Comparison of ENCODE assay signal across 20 cellular contexts in the genomic region with DNA sequence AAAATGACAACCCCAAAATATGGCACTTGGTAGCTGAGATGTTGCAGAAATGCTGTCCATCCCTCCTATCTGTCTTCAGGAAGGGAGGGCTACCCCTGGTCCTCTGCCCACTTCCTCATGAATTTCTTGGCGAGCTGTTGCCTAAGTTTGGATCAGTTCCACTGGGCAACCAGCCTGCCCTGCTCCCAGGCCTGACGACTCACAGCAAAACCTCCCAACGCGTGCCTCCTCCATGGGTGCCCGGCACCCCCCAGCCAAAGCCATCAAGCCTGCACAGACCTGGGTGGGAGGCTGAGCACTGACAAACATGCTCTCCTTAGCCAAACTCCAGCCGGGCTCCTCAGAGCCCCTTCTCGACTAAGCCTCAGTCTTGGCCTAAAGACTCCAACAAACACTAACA. TPM values are rescaled to one million over a fixed set of nuclear protein-coding genes. Genes with fewer than 3 reads are reported as not detected.
A peak's percentile ranks its signal among the peaks of the same experiment; 100 is the strongest.
DNase-seq lines count a peak whose midpoint lies in the region; ATAC-seq, FAIRE-seq and TF ChIP-seq lines count a peak whose summit lies in the region.
"Had no signal": no experiment of that assay in that cellular context is flagged by ENCODE, and none has a peak within 500 bp of the region (broad histone marks: within the 10 kb centered on the region; RNA-seq: fewer than 3 reads in every experiment).

No MANE protein-coding gene starts in this region.

- ATAC-seq in lower lobe of right lung (peak; percentile 4 to 34), thoracic aorta (ENCODE audit: insufficient number of reproducible peaks, low FRiP score, low read depth) (no peak), GM21447 (IDR thresholded peaks at IDR 0.05; ENCODE audit: unreplicated experiment) (no peak), GM18517 (IDR thresholded peaks at IDR 0.05; ENCODE audit: unreplicated experiment) (no peak)
- ATAC-seq: stimulated activated memory B cell treated with anti-CD40 and anti-IgM and Interleukin-4, amounts not matched to agents 10 μg/mL and 1 μg/mL and 100 μg/mL, for 72 hours had no signal

- no peak overlapping the region for H2BK120ac ChIP-seq in H1 (replicated peaks; ENCODE audit: low read depth, low read length)

- H3K9me3 ChIP-seq in H1 (ENCODE audit: insufficient read depth in 2 of 2, low read depth in 1 of 2, low read length in 1 of 2): no peaks in the 10 kb centered on the region
- no peaks in the 10 kb centered on the region for H3K9me3 ChIP-seq in lower lobe of right lung
- H3K9me3 ChIP-seq in thoracic aorta: no peaks in the 10 kb centered on the region

- WGBS in H1 (ENCODE audit: extremely low coverage in 1 of 2, insufficient coverage in 1 of 2, insufficient read length in 1 of 2, insufficient replicate concordance in 2 of 2, low coverage in 1 of 2, low lambda C conversion rate in 2 of 2, missing lambda C conversion rate in 1 of 2), 2 experiments: 92% methylated on average over 7 of the region's 7 CpGs; no CpG with 5 or more reads in 1 of the 2 experiments

- POLR2A ChIA-PET in H1 (lab: Charles Lee; ENCODE audit: partially characterized antibody): no interaction called here

- H3K27ac ChIP-seq in H1 (ENCODE audit: low read depth, low read length) (no peak overlapping the region), lower lobe of right lung (no peak overlapping the region), thoracic aorta (peak overlapping the region; percentile 69 to 83)
- H3K27ac ChIP-seq: 22Rv1 had no signal

- no peak for FAIRE-seq in H1 (lab: Jason Lieb, UNC)
- FAIRE-seq: GM18507, H54 had no signal

- H2BK20ac ChIP-seq in H1 (ENCODE audit: low read length): no peak overlapping the region

- H4K5ac ChIP-seq in H1 (ENCODE audit: insufficient read length, low read depth, low read length): no peak overlapping the region

- no peak overlapping the region for H2AK5ac ChIP-seq in H1 (ENCODE audit: low read depth, low read length)

- no peaks in the 10 kb centered on the region for H4K20me1 ChIP-seq in H1 (replicated peaks in 1 of 2; ENCODE audit: control insufficient read depth in 1 of 2, insufficient read depth in 2 of 2, low read length in 2 of 2)

- H3K14ac ChIP-seq in H1 (ENCODE audit: insufficient read length): no peak overlapping the region

- no peaks in the 10 kb centered on the region for H3K79me1 ChIP-seq in H1 (ENCODE audit: low read depth, low read length)

- no peak overlapping the region for H2BK5ac ChIP-seq in H1 (ENCODE audit: low read depth, low read length)

- H3K9ac ChIP-seq in H1 (replicated peaks in 1 of 4; ENCODE audit: extremely low read depth in 1 of 4, low read depth in 3 of 4, low read length in 3 of 4): no peak overlapping the region

- no peak for TF ChIP-seq POLR2A in H1 (IDR thresholded peaks at IDR 0.05; ENCODE audit: control extremely low read depth in 1 of 2, low read depth in 2 of 2, low read length in 2 of 2)

- no peak overlapping the region for H3K4me3 ChIP-seq in H1 (ENCODE audit: extremely low read depth in 1 of 4, insufficient read depth in 2 of 4, low read depth in 3 of 4, low read length in 4 of 4)
- H3K4me3 ChIP-seq in lower lobe of right lung: no peak overlapping the region
- no peak overlapping the region for H3K4me3 ChIP-seq in thoracic aorta
- H3K4me3 ChIP-seq: dorsolateral prefrontal cortex had no signal

- H3K23ac ChIP-seq in H1 (ENCODE audit: insufficient read length): no peak overlapping the region

- no peak overlapping the region for H3K18ac ChIP-seq in H1 (ENCODE audit: extremely low read depth, low read length)

- H3K56ac ChIP-seq in H1 (replicated peaks; ENCODE audit: insufficient read length, low read depth, low read length): no peak overlapping the region

- no peak overlapping the region for H3K4ac ChIP-seq in H1 (replicated peaks; ENCODE audit: insufficient read length, low read depth, low read length)

- no peaks in the 10 kb centered on the region; the same call in 1 of the 2 replicates for H3K23me2 ChIP-seq in H1 (ENCODE audit: low read depth, low read length)

- no peaks in the 10 kb centered on the region for H3K79me2 ChIP-seq in H1 (ENCODE audit: control insufficient read depth in 1 of 2, insufficient read depth in 2 of 2, low read length in 2 of 2)

- peak; percentile 3 for DNase-seq in DMS 273 (lab: John Stamatoyannopoulos, UW; ENCODE audit: unreplicated experiment)
- DNase-seq in DMS 273 treated with DMSO at 0.1 percent for 48 hours (lab: John Stamatoyannopoulos, UW): no peak
- DNase-seq in H1 (ENCODE audit: low read depth in 1 of 2, low spot score in 2 of 2): no peak
- no peak for DNase-seq in lower lobe of right lung
- no peak for DNase-seq in thoracic aorta (ENCODE audit: low spot score)
- no peak for DNase-seq in iPS-NIHi7 (ENCODE audit: extremely low spot score)
- DNase-seq: amniotic stem cell; COR-L47; foreskin fibroblast; NCI-H187 treated with DMSO at 0.1 percent for 48 hours; NCI-H82; stimulated activated CD4-positive, alpha-beta T cell treated with anti-CD3 and anti-CD28 coated beads, Interleukin-4, amount 100 ng/mL, for 24 hours had no signal

- H3K4me1 ChIP-seq in H1 (replicated peaks in 1 of 4; ENCODE audit: control insufficient read depth in 3 of 4, insufficient read depth in 4 of 4, low read length in 3 of 4) (no peaks in the 10 kb centered on the region), lower lobe of right lung (peaks cover 38% of the 10 kb centered on the region), thoracic aorta (ENCODE audit: control insufficient read depth in 1 of 2, low read depth in 2 of 2) (peaks cover 41 to 78% of the 10 kb centered on the region in 2 donors)

- no peaks in the 10 kb centered on the region for H3K36me3 ChIP-seq in H1 (ENCODE audit: control insufficient read depth in 2 of 4, insufficient read depth in 4 of 4, low read length in 3 of 4)
- H3K36me3 ChIP-seq in lower lobe of right lung: no peaks in the 10 kb centered on the region
- no peaks in the 10 kb centered on the region for H3K36me3 ChIP-seq in thoracic aorta

- no peaks in the 10 kb centered on the region; a peak in 1 of 7 replicates for H3K27me3 ChIP-seq in H1 (replicated peaks in 1 of 4; ENCODE audit: control insufficient read depth in 3 of 4, extremely low read depth in 1 of 4, insufficient read depth in 3 of 4, low read length in 3 of 4)
- no peaks in the 10 kb centered on the region for H3K27me3 ChIP-seq in lower lobe of right lung (ENCODE audit: low read depth)
- H3K27me3 ChIP-seq in thoracic aorta (replicated peaks; ENCODE audit: insufficient read depth): no peaks in the 10 kb centered on the region
- H3K27me3 ChIP-seq: dorsolateral prefrontal cortex had no signal

- TF ChIP-seq EP300 in H1 (IDR thresholded peaks at IDR 0.05; ENCODE audit: borderline replicate concordance in 1 of 2, low read depth in 2 of 2, low read length in 2 of 2): no peak

- peak overlapping the region; percentile 35; the same call in 1 of the 2 replicates for H4K8ac ChIP-seq in H1 (ENCODE audit: extremely low read depth, insufficient read depth, low read length)

- intact Hi-C loops in lower lobe of right lung (cut with DNase I): no loop called here

- no peak overlapping the region for H4K91ac ChIP-seq in H1 (replicated peaks; ENCODE audit: insufficient read length, low read length)

- TF ChIP-seq CTCF in H1 (IDR thresholded peaks at IDR 0.05; ENCODE audit: control extremely low read depth in 1 of 3, insufficient read depth in 1 of 3, low read depth in 1 of 3, low read length in 3 of 3) (no peak), lower lobe of right lung (IDR thresholded peaks at IDR 0.05) (no peak), thoracic aorta (IDR thresholded peaks at IDR 0.05) (no peak)

- TF ChIP-seq RAD21 in H1 (IDR thresholded peaks at IDR 0.05 in 1 of 2, conservative IDR thresholded peaks at IDR 0.05 in 1 of 2; ENCODE audit: low read depth in 2 of 2, low read length in 2 of 2): no peak

- H2BK15ac ChIP-seq in H1 (ENCODE audit: low read length): no peak overlapping the region

- no peak overlapping the region for H2AFZ ChIP-seq in H1 (ENCODE audit: low read length)

- CTCF ChIA-PET in H1 (lab: Charles Lee; ENCODE audit: partially characterized antibody): no interaction called here

- H2BK12ac ChIP-seq in H1 (ENCODE audit: low read depth, low read length): no peak overlapping the region

- H3K4me2 ChIP-seq in H1 (ENCODE audit: insufficient read depth in 1 of 2, low read depth in 2 of 2, low read length in 2 of 2): no peak overlapping the region

TF ChIP-seq in H1, 55 proteins besides CTCF, POLR2A, EP300 and RAD21:
- TF ChIP-seq RBBP5 (IDR thresholded peaks at IDR 0.05; ENCODE audit: borderline replicate concordance, low read depth, low read length) (no peak), KDM1A (IDR thresholded peaks at IDR 0.05; ENCODE audit: borderline replicate concordance, low read length) (no peak), YY1 (IDR thresholded peaks at IDR 0.05; ENCODE audit: low read depth, low read length) (no peak), CBX8 (IDR thresholded peaks at IDR 0.05; ENCODE audit: borderline replicate concordance, low read depth, low read length) (no peak), GTF2F1 (IDR thresholded peaks at IDR 0.05; ENCODE audit: borderline replicate concordance, low read depth, low read length) (no peak)

RNA-seq across cellular contexts. Expression of a gene that starts 8.9 kb away (rescaled TPM):
- 0.69 and 0.73 TPM in 2 replicates for total RNA-seq in H1 (2021; fragmentation: NEBNext Ultra II Directional; extraction: Animal tissue kit (Norgen Biotek cat#: 25700))
- polyA plus RNA-seq in H1 (2011; rRNA removed): 0.48 and 0.63 TPM in 2 replicates
- 0.50 TPM for polyA plus RNA-seq in H1 (2011; cell fraction: cytosol; rRNA removed)
- 0.70 TPM for polyA plus RNA-seq in H1 (2011; cell fraction: nucleus; rRNA removed)
- 0.56 to 0.81 TPM (median 0.68 TPM) in 4 replicates for polyA plus RNA-seq in H1 (2012, experiment 1 of 2)
- polyA plus RNA-seq in H1 (2012, experiment 2 of 2): 0.21 TPM
- 0.65 TPM for polyA plus RNA-seq in H1 (2013, experiment 1 of 2)
- polyA plus RNA-seq in H1 (2013, experiment 2 of 2): 0.66 TPM
- polyA minus RNA-seq in H1 (2011; rRNA and poly(A)+ RNA removed): 0.54 and 1.2 TPM in 2 replicates
- polyA minus RNA-seq in H1 (2011; cell fraction: cytosol; rRNA and poly(A)+ RNA removed): not detected
- polyA minus RNA-seq in H1 (2011; cell fraction: nucleus; rRNA and poly(A)+ RNA removed): 1.2 TPM
- total RNA-seq in lower lobe of right lung (18.7 TPM), thoracic aorta (10 to 100 TPM; 24.4 to 46.4 TPM)

RNA-seq across cellular contexts. Expression of a gene that starts 27.4 kb away (rescaled TPM):
- not detected in 2 replicates for total RNA-seq in H1 (2021; fragmentation: NEBNext Ultra II Directional; extraction: Animal tissue kit (Norgen Biotek cat#: 25700))
- polyA plus RNA-seq in H1 (2011; rRNA removed): not detected in 2 replicates
- not detected for polyA plus RNA-seq in H1 (2011; cell fraction: cytosol; rRNA removed)
- not detected for polyA plus RNA-seq in H1 (2011; cell fraction: nucleus; rRNA removed)
- not detected in 4 replicates for polyA plus RNA-seq in H1 (2012, experiment 1 of 2)
- polyA plus RNA-seq in H1 (2012, experiment 2 of 2): not detected
- not detected for polyA plus RNA-seq in H1 (2013, experiment 1 of 2)
- polyA plus RNA-seq in H1 (2013, experiment 2 of 2): not detected
- not detected in 2 replicates for polyA minus RNA-seq in H1 (2011; rRNA and poly(A)+ RNA removed)
- not detected for polyA minus RNA-seq in H1 (2011; cell fraction: cytosol; rRNA and poly(A)+ RNA removed)
- not detected for polyA minus RNA-seq in H1 (2011; cell fraction: nucleus; rRNA and poly(A)+ RNA removed)
- total RNA-seq in lower lobe of right lung: not detected
- not detected for total RNA-seq in thoracic aorta
- total RNA-seq: activated T-helper 1 cell treated with anti-CD3 and anti-CD28 coated beads, Interleukin-12 subunit alpha, Interleukin-12 subunit beta, Interleukin-2, Interleukin-4 antibody, amounts not matched to agents 30 ng/mL and 10 ng/mL and 1 ng/mL, durations not matched to agents 14 hours and 24 hours and 36 hours had no signal

Comparison
In these comparisons a context has a peak if more than half of its experiments do, and no peak if none do; other contexts are left out.
1. H3K27ac ChIP-seq: peak in thoracic aorta (2 of 2); none in H1 (single experiment) and lower lobe of right lung (single experiment).
2. ATAC-seq: peak in lower lobe of right lung (2 of 2); none in thoracic aorta (single experiment), GM21447 (single experiment) and GM18517 (single experiment).
3. RNA of a gene that starts 8.9 kb away (total RNA-seq): 24.4 to 46.4 TPM in thoracic aorta and 18.7 TPM in lower lobe of right lung (single experiment); 0.69 to 0.73 TPM in H1; every median in the first group is over 10 times any median in the second.